ENCODE assay signal across 15 cellular contexts in genomic region chr7:31052841-31053601, GRCh38. TPM values are rescaled to one million over a fixed set of nuclear protein-coding genes. Genes with fewer than 3 reads are reported as not detected.
DNase-seq lines count a peak whose midpoint lies in the region; ATAC-seq and TF ChIP-seq lines count a peak whose summit lies in the region.
"Had no signal": no experiment of that assay in that cellular context is flagged by ENCODE, and none has a peak within 500 bp of the region (broad histone marks: within the 10 kb centered on the region; RNA-seq: fewer than 3 reads in every experiment).

No MANE protein-coding gene starts in this region.

- H3K27me3 ChIP-seq in BLaER1 (peaks cover 59% of the 10 kb centered on the region), WERI-Rb-1 (ENCODE audit: insufficient read depth, low read depth, severe bottlenecking) (peaks cover 7% of the 10 kb centered on the region), iPS-15b (ENCODE audit: control insufficient read depth, insufficient read depth, low read length) (peaks cover 32% of the 10 kb centered on the region), prostate gland (replicated peaks; ENCODE audit: insufficient read depth) (peaks cover 6% of the 10 kb centered on the region), left lung (peaks cover 27 to 89% of the 10 kb centered on the region in 2 donors)

- no peak overlapping the region for H3K27ac ChIP-seq in BLaER1
- H3K27ac ChIP-seq in WERI-Rb-1 = no peak overlapping the region
- no peak overlapping the region for H3K27ac ChIP-seq in prostate gland
- no peak overlapping the region for H3K27ac ChIP-seq in left lung

- no peak for TF ChIP-seq POLR2A in prostate gland (IDR thresholded peaks at IDR 0.05)

- ATAC-seq in left lung = no peak

- H3K9me3 ChIP-seq in BLaER1 (peaks cover 3% of the 10 kb centered on the region; the same call in 1 of the 2 replicates), WERI-Rb-1 (ENCODE audit: severe bottlenecking) (no peaks in the 10 kb centered on the region), iPS-15b (ENCODE audit: control insufficient read depth, insufficient read depth, low read length) (no peaks in the 10 kb centered on the region), prostate gland (no peaks in the 10 kb centered on the region), left lung (no peaks in the 10 kb centered on the region)
- H3K9me3 ChIP-seq: MG63 had no signal

- peaks cover 16% of the 10 kb centered on the region; the same call in 1 of the 2 replicates for H4K20me1 ChIP-seq in BLaER1

- H3K4me1 ChIP-seq in BLaER1 (no peaks in the 10 kb centered on the region), iPS-15b (ENCODE audit: control insufficient read depth, insufficient read depth, low read length) (peaks cover 3% of the 10 kb centered on the region), prostate gland (replicated peaks) (no peaks in the 10 kb centered on the region), left lung (no peaks in the 10 kb centered on the region)

- no peak for TF ChIP-seq CTCF in WERI-Rb-1 (IDR thresholded peaks at IDR 0.05; ENCODE audit: low read depth, low read length)
- no peak for TF ChIP-seq CTCF in prostate gland (IDR thresholded peaks at IDR 0.05)
- TF ChIP-seq CTCF in left lung (IDR thresholded peaks at IDR 0.05) = no peak

- H3K9ac ChIP-seq in BLaER1 (no peak overlapping the region), iPS-15b (ENCODE audit: low read depth, low read length) (no peak overlapping the region)

- intact Hi-C loops in prostate gland (cut with DNase I) (no loop called here), left lung (cut with DNase I) (no loop called here)

- no peaks in the 10 kb centered on the region for H3K36me3 ChIP-seq in BLaER1
- no peaks in the 10 kb centered on the region for H3K36me3 ChIP-seq in WERI-Rb-1
- no peaks in the 10 kb centered on the region for H3K36me3 ChIP-seq in iPS-15b (ENCODE audit: control insufficient read depth, insufficient read depth, low read length)
- no peaks in the 10 kb centered on the region for H3K36me3 ChIP-seq in prostate gland
- no peaks in the 10 kb centered on the region for H3K36me3 ChIP-seq in left lung
- H3K36me3 ChIP-seq: MG63 had no signal

- H3K4me3 ChIP-seq in BLaER1 (peak overlapping the region; percentile 39; the same call in 1 of the 2 replicates), WERI-Rb-1 (ENCODE audit: low read depth, low read length) (peak overlapping the region; percentile 44), iPS-15b (ENCODE audit: low read depth, low read length) (peak overlapping the region; percentile 55), prostate gland (peak overlapping the region; percentile 26 to 32), left lung (peak overlapping the region in 1 of 2 donors; percentile 7)
- H3K4me3 ChIP-seq: MG63 had no signal

- WGBS in prostate gland = 8% methylated on average over 50 of the region's 50 CpGs

- H3K4me2 ChIP-seq in BLaER1 = peak overlapping the region; percentile 40

- DNase-seq in WERI-Rb-1 (no peak), prostate gland (ENCODE audit: low spot score) (no peak), left lung (no peak), HCEC 1CT (no peak), NCI-H2171 treated with DMSO at 0.1 percent for 48 hours (lab: John Stamatoyannopoulos, UW) (no peak)
- DNase-seq in activated CD4-positive, CD25-positive, alpha-beta regulatory T cell treated with anti-CD3 and anti-CD28 coated beads, Interleukin-2, amount 50 U/mL, for 72 hours = no peak
- DNase-seq: activated CD8-positive, alpha-beta memory T cell treated with anti-CD3 and anti-CD28 coated beads, Interleukin-2, amount 10 ng/mL, durations not matched to agents 7 days and 5 days; activated naive CD8-positive, alpha-beta T cell treated with anti-CD3 and anti-CD28 coated beads for 36 hours; AML-193; effector CD4-positive, alpha-beta T cell; EL; MG63 had no signal

RNA-seq across cellular contexts. Expression of gene ADCYAP1R1, which starts 0.9 kb away (rescaled TPM):
- total RNA-seq in prostate gland (1 to 10 TPM in 1 of 2 donors, under 1 TPM in 1; 0.14 to 6.0 TPM), left lung (1 to 10 TPM in 1 of 2 donors, under 1 TPM in 1; 0.92 to 1.4 TPM)
- total RNA-seq: activated CD8-positive, alpha-beta memory T cell treated with anti-CD3 and anti-CD28 coated beads, Interleukin-2, amount 10 ng/mL, durations not matched to agents 7 days and 5 days; activated naive CD8-positive, alpha-beta T cell treated with anti-CD3 and anti-CD28 coated beads for 36 hours; glomerular endothelial cell had no signal
